ENCODE assay signal across 8 cellular contexts in the genomic region with DNA sequence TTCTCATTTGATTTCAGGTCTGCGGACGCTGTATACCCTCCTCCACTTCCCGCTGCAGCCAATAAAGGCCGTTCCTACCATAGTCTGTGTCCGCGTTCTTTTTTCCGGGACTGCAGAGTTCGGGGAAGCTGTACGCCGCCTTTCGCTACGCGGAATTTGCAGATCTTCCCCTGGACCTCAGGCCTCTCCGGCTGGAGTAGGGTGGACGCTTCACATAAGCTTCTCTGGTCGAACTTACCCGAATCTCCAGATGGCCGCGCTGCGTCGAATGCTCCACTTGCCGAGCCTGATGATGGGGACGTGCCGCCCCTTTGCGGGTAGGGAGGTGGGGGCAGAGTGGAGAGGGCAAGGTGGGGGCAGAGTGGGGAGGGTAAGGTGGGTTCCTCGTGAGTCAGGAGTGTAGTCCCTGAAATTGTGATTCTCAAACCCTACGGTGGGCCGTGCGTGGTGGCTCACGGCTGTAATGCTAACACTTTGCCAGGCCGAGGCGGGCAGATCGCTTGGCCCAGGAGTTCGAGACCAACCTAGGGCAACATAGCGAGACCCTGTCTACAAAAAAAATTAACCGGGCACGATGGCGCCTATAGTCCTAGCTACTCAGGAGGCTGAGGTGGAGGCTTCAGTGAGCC. TPM values are rescaled to one million over a fixed set of nuclear protein-coding genes. Genes with fewer than 3 reads are reported as not detected.
A peak's percentile ranks its signal among the peaks of the same experiment; 100 is the strongest.
DNase-seq lines count a peak whose midpoint lies in the region; ATAC-seq and TF ChIP-seq lines count a peak whose summit lies in the region.

No MANE protein-coding gene starts in this region.

- H3K36me3 ChIP-seq in MG63 (peaks cover 51% of the 10 kb centered on the region), ectodermal cell (ENCODE audit: control insufficient read depth, insufficient read depth, low read length) (peaks cover 8% of the 10 kb centered on the region)

- no peaks in the 10 kb centered on the region for H3K9me3 Mint-ChIP-seq in activated CD4-positive, alpha-beta memory T cell treated with anti-CD3 and anti-CD28 coated beads, Interleukin-2, amount 10 ng/mL, durations not matched to agents 7 days and 5 days
- H3K9me3 Mint-ChIP-seq in mesothelial cell of epicardium: no peaks in the 10 kb centered on the region
- no peaks in the 10 kb centered on the region for H3K9me3 Mint-ChIP-seq in stimulated activated effector memory CD8-positive, alpha-beta T cell treated with anti-CD3 and anti-CD28 coated beads, Interleukin-12 subunit alpha, Interleukin-12 subunit beta, amount 100 ng/mL, for 72 hours

- H3K4me1 ChIP-seq in ectodermal cell (ENCODE audit: control insufficient read depth, insufficient read depth, low read length): peaks cover 14% of the 10 kb centered on the region

- peak overlapping the region; percentile 88 for H3K27ac Mint-ChIP-seq in activated CD4-positive, alpha-beta memory T cell treated with anti-CD3 and anti-CD28 coated beads, Interleukin-2, amount 10 ng/mL, durations not matched to agents 7 days and 5 days
- H3K27ac Mint-ChIP-seq in mesothelial cell of epicardium: peak overlapping the region; percentile 97
- peak overlapping the region; percentile 97 for H3K27ac Mint-ChIP-seq in stimulated activated effector memory CD8-positive, alpha-beta T cell treated with anti-CD3 and anti-CD28 coated beads, Interleukin-12 subunit alpha, Interleukin-12 subunit beta, amount 100 ng/mL, for 72 hours

- H3K9me3 ChIP-seq in MG63 (no peaks in the 10 kb centered on the region), ectodermal cell (ENCODE audit: control insufficient read depth, low read length) (no peaks in the 10 kb centered on the region)

- peak overlapping the region; percentile 93 for H3K4me3 Mint-ChIP-seq in activated CD4-positive, alpha-beta memory T cell treated with anti-CD3 and anti-CD28 coated beads, Interleukin-2, amount 10 ng/mL, durations not matched to agents 7 days and 5 days
- H3K4me3 Mint-ChIP-seq in mesothelial cell of epicardium: peak overlapping the region; percentile 96
- peak overlapping the region; percentile 95 for H3K4me3 Mint-ChIP-seq in stimulated activated effector memory CD8-positive, alpha-beta T cell treated with anti-CD3 and anti-CD28 coated beads, Interleukin-12 subunit alpha, Interleukin-12 subunit beta, amount 100 ng/mL, for 72 hours

- H3K27ac ChIP-seq in ectodermal cell (ENCODE audit: insufficient read depth, low read depth, low read length, poor library complexity, severe bottlenecking): peak overlapping the region; percentile 80

- H3K4me3 ChIP-seq in MG63 (peak overlapping the region; percentile 92), ectodermal cell (ENCODE audit: insufficient read depth, low read depth, low read length) (peak overlapping the region; percentile 97)

- POLR2A ChIA-PET in activated CD4-positive, alpha-beta memory T cell treated with anti-CD3 and anti-CD28 coated beads, Interleukin-2, amount 10 ng/mL, durations not matched to agents 7 days and 5 days (lab: Charles Lee): interaction anchor here (0.6 to 9.6 kb wide), 58 partner anchors 8 to 329 kb away, joined by 3 to 212 read pairs (median 7); a partner anchor contains a TSS

- H3K27me3 Mint-ChIP-seq in activated CD4-positive, alpha-beta memory T cell treated with anti-CD3 and anti-CD28 coated beads, Interleukin-2, amount 10 ng/mL, durations not matched to agents 7 days and 5 days: no peaks in the 10 kb centered on the region
- H3K27me3 Mint-ChIP-seq in mesothelial cell of epicardium (ENCODE audit: low read depth): no peaks in the 10 kb centered on the region

- DNase-seq in CMK (ENCODE audit: low read depth) (peak; percentile 52), MG63 (peak; percentile 57), mesothelial cell of epicardium (ENCODE audit: low spot score in 2 of 2, unreplicated experiment in 2 of 2) (no peak)
- peak; percentile 68 for DNase-seq in activated CD4-positive, alpha-beta memory T cell treated with anti-CD3 and anti-CD28 coated beads, Interleukin-2, amount 10 ng/mL, durations not matched to agents 7 days and 5 days
- peak in 1 of 2 donors; percentile 82 for DNase-seq in stimulated activated effector memory CD8-positive, alpha-beta T cell treated with anti-CD3 and anti-CD28 coated beads, Interleukin-12 subunit alpha, Interleukin-12 subunit beta, amount 100 ng/mL, for 72 hours (ENCODE audit: low spot score in 2 of 2)

- 3 to 4% methylated on average over 38 of the region's 38 CpGs for WGBS in ectodermal cell, 2 experiments

- peaks cover 53% of the 10 kb centered on the region for H3K36me3 Mint-ChIP-seq in activated CD4-positive, alpha-beta memory T cell treated with anti-CD3 and anti-CD28 coated beads, Interleukin-2, amount 10 ng/mL, durations not matched to agents 7 days and 5 days (ENCODE audit: low read depth)
- peaks cover 5% of the 10 kb centered on the region for H3K36me3 Mint-ChIP-seq in mesothelial cell of epicardium
- H3K36me3 Mint-ChIP-seq in stimulated activated effector memory CD8-positive, alpha-beta T cell treated with anti-CD3 and anti-CD28 coated beads, Interleukin-12 subunit alpha, Interleukin-12 subunit beta, amount 100 ng/mL, for 72 hours: peaks cover 99% of the 10 kb centered on the region

- ATAC-seq in GM21717 (IDR thresholded peaks at IDR 0.05; ENCODE audit: unreplicated experiment): peak; percentile 15
- peak; percentile 66 for ATAC-seq in stimulated activated effector memory CD8-positive, alpha-beta T cell treated with anti-CD3 and anti-CD28 coated beads, Interleukin-12 subunit alpha, Interleukin-12 subunit beta, amount 100 ng/mL, for 72 hours
- ATAC-seq in GM19463 (IDR thresholded peaks at IDR 0.05; ENCODE audit: unreplicated experiment): no peak

- no peak for TF ChIP-seq CTCF in mesothelial cell of epicardium (IDR thresholded peaks at IDR 0.05; ENCODE audit: unreplicated experiment)

- H3K27me3 ChIP-seq in MG63 (no peaks in the 10 kb centered on the region), ectodermal cell (ENCODE audit: control insufficient read depth, insufficient read depth, low read length, poor library complexity, severe bottlenecking) (no peaks in the 10 kb centered on the region)

- H3K4me1 Mint-ChIP-seq in activated CD4-positive, alpha-beta memory T cell treated with anti-CD3 and anti-CD28 coated beads, Interleukin-2, amount 10 ng/mL, durations not matched to agents 7 days and 5 days: peaks cover 57% of the 10 kb centered on the region
- H3K4me1 Mint-ChIP-seq in mesothelial cell of epicardium: peaks cover 21% of the 10 kb centered on the region
- peaks cover 40% of the 10 kb centered on the region for H3K4me1 Mint-ChIP-seq in stimulated activated effector memory CD8-positive, alpha-beta T cell treated with anti-CD3 and anti-CD28 coated beads, Interleukin-12 subunit alpha, Interleukin-12 subunit beta, amount 100 ng/mL, for 72 hours

- CTCF ChIA-PET in activated CD4-positive, alpha-beta memory T cell treated with anti-CD3 and anti-CD28 coated beads, Interleukin-2, amount 10 ng/mL, durations not matched to agents 7 days and 5 days (lab: Charles Lee): interaction anchor here (0.7 to 2.8 kb wide), 24 partner anchors 9 to 241 kb away, joined by 3 to 16 read pairs (median 6); a partner anchor contains a TSS

RNA-seq across cellular contexts. Expression of a gene that starts 0.6 kb away (rescaled TPM):
- total RNA-seq in MG63 (2014; rRNA removed; shearing (Covaris generic); ENCODE audit: low replicate concordance): 10.9 and 14.9 TPM in 2 replicates
- 10 to 100 TPM; 16.6 to 18.3 TPM for total RNA-seq in activated CD4-positive, alpha-beta memory T cell treated with anti-CD3 and anti-CD28 coated beads, Interleukin-2, amount 10 ng/mL, durations not matched to agents 7 days and 5 days
- polyA plus RNA-seq in ectodermal cell (2013, experiment 1 of 4): 50.4 TPM
- 51.7 TPM for polyA plus RNA-seq in ectodermal cell (2013, experiment 2 of 4)
- 181 TPM for polyA plus RNA-seq in ectodermal cell (2013, experiment 3 of 4)
- polyA plus RNA-seq in ectodermal cell (2013, experiment 4 of 4): 111 TPM
- total RNA-seq in mesothelial cell of epicardium: 17.1 to 20.6 TPM (median 18.7 TPM) in 3 replicates

RNA-seq across cellular contexts. Expression of a gene that starts 0.7 kb away (rescaled TPM):
- total RNA-seq in MG63 (2014; rRNA removed; shearing (Covaris generic); ENCODE audit: low replicate concordance): 64.8 and 73.5 TPM in 2 replicates
- total RNA-seq in activated CD4-positive, alpha-beta memory T cell treated with anti-CD3 and anti-CD28 coated beads, Interleukin-2, amount 10 ng/mL, durations not matched to agents 7 days and 5 days: 10 to 100 TPM; 88.4 to 93.5 TPM
- 89.1 TPM for polyA plus RNA-seq in ectodermal cell (2013, experiment 1 of 4)
- 94.0 TPM for polyA plus RNA-seq in ectodermal cell (2013, experiment 2 of 4)
- 104 TPM for polyA plus RNA-seq in ectodermal cell (2013, experiment 3 of 4)
- 112 TPM for polyA plus RNA-seq in ectodermal cell (2013, experiment 4 of 4)
- total RNA-seq in mesothelial cell of epicardium: 44.9 to 47.5 TPM (median 47.0 TPM) in 3 replicates

RNA-seq across cellular contexts. Expression of a gene that starts 5.7 kb away (rescaled TPM):
- 16.4 and 22.2 TPM in 2 replicates for total RNA-seq in MG63 (2014; rRNA removed; shearing (Covaris generic); ENCODE audit: low replicate concordance)
- total RNA-seq in activated CD4-positive, alpha-beta memory T cell treated with anti-CD3 and anti-CD28 coated beads, Interleukin-2, amount 10 ng/mL, durations not matched to agents 7 days and 5 days: 1 to 10 TPM; 7.9 to 8.2 TPM
- polyA plus RNA-seq in ectodermal cell (2013, experiment 1 of 4): 11.2 TPM
- polyA plus RNA-seq in ectodermal cell (2013, experiment 2 of 4): 11.0 TPM
- polyA plus RNA-seq in ectodermal cell (2013, experiment 3 of 4): 11.9 TPM
- polyA plus RNA-seq in ectodermal cell (2013, experiment 4 of 4): 11.4 TPM
- 7.3 to 8.4 TPM (median 8.0 TPM) in 3 replicates for total RNA-seq in mesothelial cell of epicardium

RNA-seq across cellular contexts. Expression of a gene that starts 6.3 kb away (rescaled TPM):
- total RNA-seq in MG63 (2014; rRNA removed; shearing (Covaris generic); ENCODE audit: low replicate concordance): 4.7 and 9.8 TPM in 2 replicates
- total RNA-seq in activated CD4-positive, alpha-beta memory T cell treated with anti-CD3 and anti-CD28 coated beads, Interleukin-2, amount 10 ng/mL, durations not matched to agents 7 days and 5 days: 10 to 100 TPM; 17.2 to 18.3 TPM
- polyA plus RNA-seq in ectodermal cell (2013, experiment 1 of 4): 2.6 TPM
- 4.5 TPM for polyA plus RNA-seq in ectodermal cell (2013, experiment 2 of 4)
- 2.4 TPM for polyA plus RNA-seq in ectodermal cell (2013, experiment 3 of 4)
- 4.3 TPM for polyA plus RNA-seq in ectodermal cell (2013, experiment 4 of 4)
- total RNA-seq in mesothelial cell of epicardium: 8.3 to 11.6 TPM (median 9.8 TPM) in 3 replicates

RNA-seq across cellular contexts. Expression of a gene that starts 12.6 kb away (rescaled TPM):
- 8.0 and 22.8 TPM in 2 replicates for total RNA-seq in MG63 (2014; rRNA removed; shearing (Covaris generic); ENCODE audit: low replicate concordance)
- 10 to 100 TPM; 30.6 to 32.1 TPM for total RNA-seq in activated CD4-positive, alpha-beta memory T cell treated with anti-CD3 and anti-CD28 coated beads, Interleukin-2, amount 10 ng/mL, durations not matched to agents 7 days and 5 days
- polyA plus RNA-seq in ectodermal cell (2013, experiment 1 of 4): 19.2 TPM
- 21.3 TPM for polyA plus RNA-seq in ectodermal cell (2013, experiment 2 of 4)
- 16.0 TPM for polyA plus RNA-seq in ectodermal cell (2013, experiment 3 of 4)
- 16.7 TPM for polyA plus RNA-seq in ectodermal cell (2013, experiment 4 of 4)
- 21.0 to 22.3 TPM (median 21.1 TPM) in 3 replicates for total RNA-seq in mesothelial cell of epicardium

Comparison
In these comparisons a context has a peak if more than half of its experiments do, and no peak if none do; other contexts are left out.
1. DNase-seq: peak in CMK (single experiment), MG63 (single experiment) and activated CD4-positive, alpha-beta memory T cell treated with anti-CD3 and anti-CD28 coated beads, Interleukin-2, amount 10 ng/mL, durations not matched to agents 7 days and 5 days (single experiment); none in mesothelial cell of epicardium (0 of 2).
2. Peak in every context shown above with its lines, with median percentiles within 50 percentile points of each other: H3K27ac Mint-ChIP-seq and H3K4me3 Mint-ChIP-seq.